13 cellular contexts compared by ENCODE assay signal in the genomic region with DNA sequence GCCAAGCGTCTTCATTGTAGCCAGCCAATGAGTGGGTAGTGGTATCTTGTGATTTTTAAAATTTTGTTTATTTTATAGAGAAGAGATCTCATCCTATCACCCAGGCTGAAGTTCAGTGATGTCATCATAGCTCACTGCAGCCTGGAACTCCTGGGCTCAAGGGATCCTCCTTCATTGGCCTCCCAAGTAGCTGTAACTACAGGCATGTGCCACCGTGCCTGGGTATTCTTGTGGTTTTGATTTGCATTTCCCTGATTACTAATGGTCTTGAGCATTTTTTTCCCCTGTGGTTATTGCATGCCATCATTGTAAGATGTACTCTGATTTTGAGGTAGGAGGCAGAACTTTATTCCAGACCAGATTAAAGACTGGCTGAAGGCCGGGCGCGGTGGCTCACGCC. TPM values are rescaled to one million over a fixed set of nuclear protein-coding genes. Genes with fewer than 3 reads are reported as not detected.
A peak's percentile ranks its signal among the peaks of the same experiment; 100 is the strongest.
DNase-seq lines count a peak whose midpoint lies in the region; ATAC-seq and TF ChIP-seq lines count a peak whose summit lies in the region.
"Had no signal": no experiment of that assay in that cellular context is flagged by ENCODE, and none has a peak within 500 bp of the region (broad histone marks: within the 10 kb centered on the region; RNA-seq: fewer than 3 reads in every experiment).

No MANE protein-coding gene starts in this region.

- no peak for TF ChIP-seq CTCF in HFFc6 (IDR thresholded peaks at IDR 0.05)
- TF ChIP-seq CTCF in body of pancreas (IDR thresholded peaks at IDR 0.05), result no peak

- no peak overlapping the region; the same call in 1 of the 2 replicates for H3K27ac Mint-ChIP-seq in HFFc6
- peak overlapping the region; percentile 19 for H3K27ac Mint-ChIP-seq in activated naive CD8-positive, alpha-beta T cell treated with anti-CD3 and anti-CD28 coated beads for 36 hours
- H3K27ac Mint-ChIP-seq: activated naive CD8-positive, alpha-beta T cell; CD8-positive, alpha-beta T cell had no signal

- H3K27me3 Mint-ChIP-seq in HFFc6 (ENCODE audit: insufficient read depth), result no peaks in the 10 kb centered on the region
- H3K27me3 Mint-ChIP-seq in activated naive CD8-positive, alpha-beta T cell treated with anti-CD3 and anti-CD28 coated beads for 36 hours, result peaks cover 13% of the 10 kb centered on the region

- H3K27ac ChIP-seq in body of pancreas (no peak overlapping the region), caudate nucleus (ENCODE audit: low read depth, low read length) (no peak overlapping the region)
- H3K27ac ChIP-seq: left lung, transverse colon had no signal

- 94 to 95% methylated on average over 6 of the region's 6 CpGs for WGBS in body of pancreas, 2 donors

- ATAC-seq in body of pancreas, result no peak
- ATAC-seq: CD8-positive, alpha-beta T cell; left lung had no signal

- H3K27me3 ChIP-seq in body of pancreas, result no peaks in the 10 kb centered on the region
- H3K27me3 ChIP-seq: left lung, transverse colon had no signal

- peaks cover 26% of the 10 kb centered on the region for H3K4me1 ChIP-seq in body of pancreas

- intact Hi-C loops in body of pancreas (cut with DNase I), result no loop called here

- no peak overlapping the region for H3K4me3 ChIP-seq in body of pancreas
- H3K4me3 ChIP-seq: left lung, transverse colon had no signal

- no peak for TF ChIP-seq POLR2A in body of pancreas (IDR thresholded peaks at IDR 0.05)

- H3K9me3 Mint-ChIP-seq in HFFc6, result no peaks in the 10 kb centered on the region
- no peaks in the 10 kb centered on the region for H3K9me3 Mint-ChIP-seq in activated naive CD8-positive, alpha-beta T cell treated with anti-CD3 and anti-CD28 coated beads for 36 hours
- H3K9me3 Mint-ChIP-seq: CD8-positive, alpha-beta T cell had no signal

- DNase-seq in Caki2 (ENCODE audit: low read depth) (peak; percentile 46), HFFc6 (peak; percentile 77), iPS-NIHi11 (ENCODE audit: low spot score) (peak; percentile 0), NK-92 (lab: John Stamatoyannopoulos, UW; ENCODE audit: unreplicated experiment) (no peak), SW 1271 (lab: John Stamatoyannopoulos, UW) (no peak), body of pancreas (no peak), caudate nucleus (lab: John Stamatoyannopoulos, UW) (no peak)
- DNase-seq in activated naive CD8-positive, alpha-beta T cell treated with anti-CD3 and anti-CD28 coated beads for 36 hours, result no peak
- DNase-seq: CD8-positive, alpha-beta T cell; left lung; NCI-H446; transverse colon had no signal

- no peaks in the 10 kb centered on the region for H3K36me3 ChIP-seq in body of pancreas (replicated peaks in 1 of 2; ENCODE audit: insufficient read depth in 1 of 2, low read depth in 2 of 2)
- H3K36me3 ChIP-seq: left lung, transverse colon had no signal

- in situ Hi-C loops in Caki2 (cut with HindIII; ENCODE audit: low pct_unique_long_range_greater_than_20kb, low sequenced_read_pairs), result no loop called here

- H3K4me3 Mint-ChIP-seq in HFFc6, result no peak overlapping the region
- no peak overlapping the region for H3K4me3 Mint-ChIP-seq in activated naive CD8-positive, alpha-beta T cell treated with anti-CD3 and anti-CD28 coated beads for 36 hours
- H3K4me3 Mint-ChIP-seq: activated naive CD8-positive, alpha-beta T cell had no signal

- peaks cover 4% of the 10 kb centered on the region; the same call in 1 of the 2 replicates for H3K36me3 Mint-ChIP-seq in HFFc6 (ENCODE audit: low read depth)
- H3K36me3 Mint-ChIP-seq in activated naive CD8-positive, alpha-beta T cell treated with anti-CD3 and anti-CD28 coated beads for 36 hours, result no peaks in the 10 kb centered on the region
- H3K36me3 Mint-ChIP-seq: CD8-positive, alpha-beta T cell had no signal

- H3K9me3 ChIP-seq in body of pancreas, result no peaks in the 10 kb centered on the region
- H3K9me3 ChIP-seq: left lung, transverse colon had no signal

- peaks cover 31% of the 10 kb centered on the region for H3K4me1 Mint-ChIP-seq in HFFc6 (ENCODE audit: low read depth)
- peaks cover 7% of the 10 kb centered on the region for H3K4me1 Mint-ChIP-seq in activated naive CD8-positive, alpha-beta T cell treated with anti-CD3 and anti-CD28 coated beads for 36 hours

RNA-seq across cellular contexts. Expression of a gene that starts 2.4 kb away (rescaled TPM):
- total RNA-seq in Caki2 (2014; rRNA removed; shearing (Covaris generic); ENCODE audit: low replicate concordance), result 7.8 and 24.4 TPM in 2 replicates
- 1 to 10 TPM; 1.4 to 2.5 (median 1.9) TPM for total RNA-seq in HFFc6 (2021; fragmentation: NEBNext Ultra II Directional; extraction: Animal tissue kit (Norgen Biotek cat#: 25700))
- total RNA-seq in activated naive CD8-positive, alpha-beta T cell treated with anti-CD3 and anti-CD28 coated beads for 36 hours, result 1 to 10 TPM; 4.2 to 4.7 TPM
- total RNA-seq in body of pancreas, result 1 to 10 TPM; 3.4 to 7.3 TPM

RNA-seq across cellular contexts. Expression of a gene that starts 13.9 kb away (rescaled TPM):
- 51.5 and 72.7 TPM in 2 replicates for total RNA-seq in Caki2 (2014; rRNA removed; shearing (Covaris generic); ENCODE audit: low replicate concordance)
- 10 to 100 TPM; 41.9 to 47.0 (median 43.6) TPM for total RNA-seq in HFFc6 (2021; fragmentation: NEBNext Ultra II Directional; extraction: Animal tissue kit (Norgen Biotek cat#: 25700))
- total RNA-seq in activated naive CD8-positive, alpha-beta T cell treated with anti-CD3 and anti-CD28 coated beads for 36 hours, result 10 to 100 TPM; 38.3 to 41.2 TPM
- 10 to 100 TPM; 48.8 to 53.4 TPM for total RNA-seq in body of pancreas

RNA-seq across cellular contexts. Expression of a gene that starts 21.8 kb away (rescaled TPM):
- total RNA-seq in Caki2 (2014; rRNA removed; shearing (Covaris generic); ENCODE audit: low replicate concordance), result 300 and 353 TPM in 2 replicates
- total RNA-seq in HFFc6 (2021; fragmentation: NEBNext Ultra II Directional; extraction: Animal tissue kit (Norgen Biotek cat#: 25700)), result 100 to 1,000 TPM; 280 to 370 (median 291) TPM
- 10 to 100 TPM; 16.1 to 16.8 TPM for total RNA-seq in activated naive CD8-positive, alpha-beta T cell treated with anti-CD3 and anti-CD28 coated beads for 36 hours
- 100 to 1,000 TPM; 113 to 140 TPM for total RNA-seq in body of pancreas

RNA-seq across cellular contexts. Expression of a gene that starts 59.1 kb away (rescaled TPM):
- 24.5 and 48.8 TPM in 2 replicates for total RNA-seq in Caki2 (2014; rRNA removed; shearing (Covaris generic); ENCODE audit: low replicate concordance)
- total RNA-seq in HFFc6 (2021; fragmentation: NEBNext Ultra II Directional; extraction: Animal tissue kit (Norgen Biotek cat#: 25700)), result 10 to 100 TPM in 1 of 6 experiments, 1 to 10 TPM in 5; 6.0 to 10.2 (median 7.8) TPM
- total RNA-seq in activated naive CD8-positive, alpha-beta T cell treated with anti-CD3 and anti-CD28 coated beads for 36 hours, result 1 to 10 TPM; 3.2 to 3.3 TPM
- total RNA-seq in body of pancreas, result 1 to 10 TPM; 3.0 to 3.6 TPM

Comparison
In these comparisons a context has a peak if more than half of its experiments do, and no peak if none do; other contexts are left out.
1. DNase-seq: peak in Caki2 (single experiment), HFFc6 (single experiment) and iPS-NIHi11 (single experiment); none in activated naive CD8-positive, alpha-beta T cell treated with anti-CD3 and anti-CD28 coated beads for 36 hours (single experiment), NK-92 (single experiment), SW 1271 (0 of 2), body of pancreas (0 of 4) and caudate nucleus (0 of 61).
2. RNA of a gene that starts 21.8 kb away (total RNA-seq): 300 to 353 TPM in Caki2, 280 to 370 TPM in HFFc6 and 113 to 140 TPM in body of pancreas; 16.1 to 16.8 TPM in activated naive CD8-positive, alpha-beta T cell treated with anti-CD3 and anti-CD28 coated beads for 36 hours; every median in the first group is over 4 times any median in the second.